Comparison of ENCODE assay signal across 24 cellular contexts in genomic region chr16:84863485-84863814, GRCh38.
"Had no signal": no experiment of that assay in that cellular context is flagged by ENCODE, and none has a peak within 500 bp of the region (broad histone marks: within the 10 kb centered on the region; RNA-seq: fewer than 3 reads in every experiment).

No MANE protein-coding gene starts in this region.

- H3K27me3 ChIP-seq: SJSA1 had no signal

- H3K9ac ChIP-seq: KMS-11 had no signal

- H3K4me3 ChIP-seq: SJSA1, SK-N-MC had no signal

- DNase-seq: IMR-90, Kasumi-1, MM.1S, NCI-H1092 treated with DMSO at 0.1 percent for 48 hours, NCI-H1436, NCI-H187, NCI-H2029, NCI-H2081 treated with DMSO at 0.1 percent for 48 hours, NCI-H2171, NCI-H226, NCI-H446, NCI-H510A, NCI-H524 treated with DMSO at 0.1 percent for 48 hours, NCI-H69, NCI-H774, PC-3, SIG-M5, SW 1271, T-helper 1 cell had no signal

- ATAC-seq: Panc1, PC-3 had no signal

- H3K4me2 ChIP-seq: KMS-11 had no signal

- H3K4me1 ChIP-seq: SJSA1 had no signal

- H3K36me3 ChIP-seq: SJSA1 had no signal

- H3K27ac ChIP-seq: KMS-11, RWPE1, SJSA1, SK-N-MC had no signal
